8 cellular contexts compared by ENCODE assay signal in the genomic region with DNA sequence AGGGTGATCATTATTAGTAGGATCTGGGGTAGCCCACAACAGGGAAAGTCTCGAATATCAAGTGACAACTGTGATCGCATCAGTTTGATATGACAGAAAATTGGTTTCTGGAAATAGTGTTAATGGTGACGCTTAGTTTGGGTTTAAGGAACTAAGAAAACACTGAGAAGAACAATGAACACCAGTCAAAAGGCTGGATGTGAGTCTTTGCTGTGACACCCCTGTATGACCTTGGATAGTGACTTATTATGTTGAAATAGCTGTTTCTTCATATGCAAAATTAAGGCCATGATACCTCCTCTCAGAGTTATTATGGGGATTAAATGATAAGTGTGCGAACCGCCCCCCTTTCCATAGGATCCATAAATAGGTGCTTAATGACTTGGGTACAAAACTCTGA. TPM values are rescaled to one million over a fixed set of nuclear protein-coding genes. Genes with fewer than 3 reads are reported as not detected.
DNase-seq lines count a peak whose midpoint lies in the region; ATAC-seq and TF ChIP-seq lines count a peak whose summit lies in the region.

No MANE protein-coding gene starts in this region.

- no peak for TF ChIP-seq CTCF in GM13976 (IDR thresholded peaks at IDR 0.05; ENCODE audit: borderline replicate concordance, control extremely low read depth, extremely low read depth, insufficient read depth, missing control alignments)
- TF ChIP-seq CTCF in Panc1 (IDR thresholded peaks at IDR 0.05) = no peak
- no peak for TF ChIP-seq CTCF in esophagus squamous epithelium (IDR thresholded peaks at IDR 0.05)
- TF ChIP-seq CTCF in retinal pigment epithelial cell (conservative IDR thresholded peaks at IDR 0.05; ENCODE audit: low read depth, low read length) = no peak

- H3K36me3 ChIP-seq in Panc1 (ENCODE audit: control insufficient read depth, insufficient read depth, low read length) = peaks cover 4% of the 10 kb centered on the region; the same call in 1 of the 2 replicates
- no peaks in the 10 kb centered on the region for H3K36me3 ChIP-seq in esophagus squamous epithelium

- peak; percentile 24 for DNase-seq in GM13976 (ENCODE audit: low spot score)
- DNase-seq in Panc1 (ENCODE audit: low read depth, low spot score) = no peak
- DNase-seq in esophagus squamous epithelium (lab: John Stamatoyannopoulos, UW) = no peak
- no peak for DNase-seq in retinal pigment epithelial cell (ENCODE audit: low read depth)
- DNase-seq in NCI-H2107 (lab: John Stamatoyannopoulos, UW) = no peak
- DNase-seq in ACHN = no peak
- no peak for DNase-seq in UCSD-AML1 (lab: John Stamatoyannopoulos, UW; ENCODE audit: unreplicated experiment)

- H3K4me1 ChIP-seq in Panc1 (ENCODE audit: control insufficient read depth, insufficient read depth, low read length) (peaks cover 12% of the 10 kb centered on the region), esophagus squamous epithelium (peaks cover 19 to 54% (median 19%) of the 10 kb centered on the region in 3 donors)

- CTCF ChIA-PET in Panc1 (lab: Charles Lee) = interaction anchor here (1.1 kb wide), 1 partner anchor 33 kb away, joined by 3 read pairs; the partner anchor contains the start of gene PTGR1

- POLR2A ChIA-PET in Panc1 (lab: Charles Lee) = no interaction called here

- no peaks in the 10 kb centered on the region for H3K9me3 ChIP-seq in Panc1 (ENCODE audit: control insufficient read depth, insufficient read depth, low read depth, low read length)
- no peaks in the 10 kb centered on the region for H3K9me3 ChIP-seq in esophagus squamous epithelium

- H3K27ac ChIP-seq in Panc1 (ENCODE audit: low read length) = peak overlapping the region; percentile 85
- H3K27ac ChIP-seq in esophagus squamous epithelium = peak overlapping the region; percentile 87 to 96 (median 94)

- H3K27me3 ChIP-seq in Panc1 (ENCODE audit: control insufficient read depth, insufficient read depth, low read length) (no peaks in the 10 kb centered on the region), esophagus squamous epithelium (no peaks in the 10 kb centered on the region)

- in situ Hi-C loops in GM13976 (cut with MboI; ENCODE audit: low sequenced_read_pairs, unreplicated experiment) = no loop called here
- in situ Hi-C loops in Panc1 (cut with HindIII; ENCODE audit: low pct_unique_long_range_greater_than_20kb, low sequenced_read_pairs) = no loop called here
- in situ Hi-C loops in ACHN (cut with HindIII; ENCODE audit: low pct_ligation_motif_present, low pct_unique_long_range_greater_than_20kb, low sequenced_read_pairs) = no loop called here

- intact Hi-C loops in Panc1 (cut with micrococcal nuclease; ENCODE audit: unreplicated experiment) = no loop called here
- intact Hi-C loops in esophagus squamous epithelium (cut with DNase I) = no loop called here

- BruUV-seq in Panc1 (replicated peaks; lab: Mats Ljungman, UMichigan) = no TSS peak

- H3K4me3 ChIP-seq in Panc1 (ENCODE audit: low read depth in 2 of 2, low read length in 2 of 2) (peak overlapping the region; percentile 77 to 86), esophagus squamous epithelium (peak overlapping the region; percentile 80 to 97 (median 88)), retinal pigment epithelial cell (ENCODE audit: low read length) (peak overlapping the region; percentile 65)

- WGBS in esophagus squamous epithelium, 2 donors = 22 to 27% methylated on average over 5 of the region's 5 CpGs

- no peak for TF ChIP-seq POLR2A in esophagus squamous epithelium (IDR thresholded peaks at IDR 0.05)

- ATAC-seq in Panc1 (no peak), GM18873 (IDR thresholded peaks at IDR 0.05; ENCODE audit: low FRiP score, unreplicated experiment) (no peak)

RNA-seq across cellular contexts. Expression of gene DNAJC25, which starts 0.9 kb away (rescaled TPM):
- total RNA-seq in Panc1 (2021; ENCODE audit: unreplicated experiment) (6.0 TPM), esophagus squamous epithelium (1 to 10 TPM; 7.2 to 8.7 (median 7.6) TPM)
- 2.8 TPM for polyA plus RNA-seq in Panc1 (2012; ENCODE audit: insufficient read length)

RNA-seq across cellular contexts. Expression of gene GNG10, which starts 29.4 kb away (rescaled TPM):
- 40.0 TPM for total RNA-seq in Panc1 (2021; ENCODE audit: unreplicated experiment)
- 22.4 TPM for polyA plus RNA-seq in Panc1 (2012; ENCODE audit: insufficient read length)
- 10 to 100 TPM in 3 of 4 donors, 1 to 10 TPM in 1; 9.0 to 54.9 (median 37.8) TPM for total RNA-seq in esophagus squamous epithelium

RNA-seq across cellular contexts. Expression of gene PTGR1, which starts 32.6 kb away (rescaled TPM):
- total RNA-seq in Panc1 (2021; ENCODE audit: unreplicated experiment) (46.0 TPM), esophagus squamous epithelium (100 to 1,000 TPM in 3 of 4 donors, 10 to 100 TPM in 1; 61.6 to 304 (median 170) TPM)
- polyA plus RNA-seq in Panc1 (2012; ENCODE audit: insufficient read length) = 32.4 TPM
